In genomic region chr2:231894566-231895380, GRCh38 we compare ENCODE assay signal across 2 cellular contexts.
TF ChIP-seq lines count a peak whose summit lies in the region.

No MANE protein-coding gene starts in this region.

TF ChIP-seq in A549, 52 proteins besides CTCF, POLR2A, EP300 and RAD21:
- TF ChIP-seq CHD2 (IDR thresholded peaks at IDR 0.05; ENCODE audit: low read length, partially characterized antibody), result peak; percentile 70
- no peak for TF ChIP-seq RARB (CRISPR knock-in tag; IDR thresholded peaks at IDR 0.05)
- peak; percentile 46; the same call in 1 of the 2 replicates for TF ChIP-seq REST (IDR thresholded peaks at IDR 0.05)
- no peak for TF ChIP-seq CBX8 (IDR thresholded peaks at IDR 0.05)

TF ChIP-seq in H1, 55 proteins besides CTCF, POLR2A, EP300 and RAD21:
- TF ChIP-seq SUZ12 (IDR thresholded peaks at IDR 0.05; ENCODE audit: low read length) (no peak), CBX8 (IDR thresholded peaks at IDR 0.05; ENCODE audit: borderline replicate concordance, low read depth, low read length) (no peak), TBP (IDR thresholded peaks at IDR 0.05; ENCODE audit: low read depth, low read length) (no peak), CHD2 (IDR thresholded peaks at IDR 0.05; ENCODE audit: low read length) (peak; percentile 70; the same call in 1 of the 2 replicates), KDM4A (IDR thresholded peaks at IDR 0.05; ENCODE audit: low read depth, low read length, severe bottlenecking) (no peak), EZH2 (IDR thresholded peaks at IDR 0.05; ENCODE audit: low read depth, low read length, severe bottlenecking) (no peak), GTF2F1 (IDR thresholded peaks at IDR 0.05; ENCODE audit: borderline replicate concordance, low read depth, low read length) (no peak)
